1 cellular context compared by ENCODE assay signal in genomic region chr3:105401691-105402149, GRCh38.
A peak's percentile ranks its signal among the peaks of the same experiment; 100 is the strongest.
TF ChIP-seq lines count a peak whose summit lies in the region.

No MANE protein-coding gene starts in this region.

TF ChIP-seq in HCT116, 20 proteins besides CTCF, POLR2A, EP300 and RAD21 (continued from another document):
- TF ChIP-seq, protein P1, sequence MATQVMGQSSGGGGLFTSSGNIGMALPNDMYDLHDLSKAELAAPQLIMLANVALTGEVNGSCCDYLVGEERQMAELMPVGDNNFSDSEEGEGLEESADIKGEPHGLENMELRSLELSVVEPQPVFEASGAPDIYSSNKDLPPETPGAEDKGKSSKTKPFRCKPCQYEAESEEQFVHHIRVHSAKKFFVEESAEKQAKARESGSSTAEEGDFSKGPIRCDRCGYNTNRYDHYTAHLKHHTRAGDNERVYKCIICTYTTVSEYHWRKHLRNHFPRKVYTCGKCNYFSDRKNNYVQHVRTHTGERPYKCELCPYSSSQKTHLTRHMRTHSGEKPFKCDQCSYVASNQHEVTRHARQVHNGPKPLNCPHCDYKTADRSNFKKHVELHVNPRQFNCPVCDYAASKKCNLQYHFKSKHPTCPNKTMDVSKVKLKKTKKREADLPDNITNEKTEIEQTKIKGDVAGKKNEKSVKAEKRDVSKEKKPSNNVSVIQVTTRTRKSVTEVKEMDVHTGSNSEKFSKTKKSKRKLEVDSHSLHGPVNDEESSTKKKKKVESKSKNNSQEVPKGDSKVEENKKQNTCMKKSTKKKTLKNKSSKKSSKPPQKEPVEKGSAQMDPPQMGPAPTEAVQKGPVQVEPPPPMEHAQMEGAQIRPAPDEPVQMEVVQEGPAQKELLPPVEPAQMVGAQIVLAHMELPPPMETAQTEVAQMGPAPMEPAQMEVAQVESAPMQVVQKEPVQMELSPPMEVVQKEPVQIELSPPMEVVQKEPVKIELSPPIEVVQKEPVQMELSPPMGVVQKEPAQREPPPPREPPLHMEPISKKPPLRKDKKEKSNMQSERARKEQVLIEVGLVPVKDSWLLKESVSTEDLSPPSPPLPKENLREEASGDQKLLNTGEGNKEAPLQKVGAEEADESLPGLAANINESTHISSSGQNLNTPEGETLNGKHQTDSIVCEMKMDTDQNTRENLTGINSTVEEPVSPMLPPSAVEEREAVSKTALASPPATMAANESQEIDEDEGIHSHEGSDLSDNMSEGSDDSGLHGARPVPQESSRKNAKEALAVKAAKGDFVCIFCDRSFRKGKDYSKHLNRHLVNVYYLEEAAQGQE (IDR thresholded peaks at IDR 0.05; ENCODE audit: low read depth), result no peak
- TF ChIP-seq SIN3A (IDR thresholded peaks at IDR 0.05; ENCODE audit: low read depth) (0 out of 2 replicates have a peak, but pooled peaks have one; percentile 18), CBX3 (IDR thresholded peaks at IDR 0.05; ENCODE audit: low read depth) (peak; percentile 63; the same call in 1 of the 2 replicates), MAX (IDR thresholded peaks at IDR 0.05) (peak; percentile 35; the same call in 1 of the 2 replicates), JUND (IDR thresholded peaks at IDR 0.05) (peak; percentile 50; the same call in 1 of the 2 replicates)
